In genomic region chr17:1797323-1797722, GRCh38 we compare ENCODE assay signal across 19 cellular contexts. TPM values are rescaled to one million over a fixed set of nuclear protein-coding genes. Genes with fewer than 3 reads are reported as not detected.
A peak's percentile ranks its signal among the peaks of the same experiment; 100 is the strongest.
DNase-seq lines count a peak whose midpoint lies in the region; ATAC-seq and TF ChIP-seq lines count a peak whose summit lies in the region.
"Had no signal": no experiment of that assay in that cellular context is flagged by ENCODE, and none has a peak within 500 bp of the region (broad histone marks: within the 10 kb centered on the region; RNA-seq: fewer than 3 reads in every experiment).

No MANE protein-coding gene starts in this region.

- peak overlapping the region; percentile 22 for H3K27ac Mint-ChIP-seq in activated T-cell treated with anti-CD3 and anti-CD28 coated beads, Interleukin-2, amount 50 U/mL, for 24 hours
- H3K27ac Mint-ChIP-seq in chondrocyte (ENCODE audit: unreplicated experiment): peak overlapping the region; percentile 58
- peak overlapping the region in 7 of 10 donors; percentile 0 to 90 (median 51) for H3K27ac Mint-ChIP-seq in naive thymus-derived CD8-positive, alpha-beta T cell
- H3K27ac Mint-ChIP-seq: activated naive CD4-positive, alpha-beta T cell treated with anti-CD3 and anti-CD28 coated beads for 36 hours; stimulated activated naive CD8-positive, alpha-beta T cell treated with anti-CD3 and anti-CD28 coated beads, Interleukin-15, amount 100 ng/mL, for 72 hours had no signal

- no peak for ATAC-seq in naive thymus-derived CD8-positive, alpha-beta T cell
- no peak for ATAC-seq in upper lobe of right lung
- ATAC-seq: GM12878; HCT116; Panc1; stimulated activated naive CD8-positive, alpha-beta T cell treated with anti-CD3 and anti-CD28 coated beads, Interleukin-15, amount 100 ng/mL, for 72 hours had no signal

- no peak overlapping the region for H3K4me3 ChIP-seq in upper lobe of right lung
- H3K4me3 ChIP-seq: A549, GM12878 had no signal

- no peaks in the 10 kb centered on the region for H3K9me3 Mint-ChIP-seq in activated T-cell treated with anti-CD3 and anti-CD28 coated beads, Interleukin-2, amount 50 U/mL, for 24 hours
- no peaks in the 10 kb centered on the region for H3K9me3 Mint-ChIP-seq in chondrocyte (ENCODE audit: low read depth)
- H3K9me3 Mint-ChIP-seq in naive thymus-derived CD8-positive, alpha-beta T cell: no peaks in the 10 kb centered on the region
- H3K9me3 Mint-ChIP-seq: activated naive CD4-positive, alpha-beta T cell treated with anti-CD3 and anti-CD28 coated beads for 36 hours; stimulated activated naive CD8-positive, alpha-beta T cell treated with anti-CD3 and anti-CD28 coated beads, Interleukin-15, amount 100 ng/mL, for 72 hours had no signal

- no peaks in the 10 kb centered on the region for H3K27me3 ChIP-seq in upper lobe of right lung

- intact Hi-C loops in upper lobe of right lung (cut with DNase I): no loop called here

- DNase-seq in activated T-cell treated with anti-CD3 and anti-CD28 coated beads, Interleukin-2, amount 50 U/mL, for 24 hours: no peak
- no peak for DNase-seq in activated T-cell treated with anti-CD3 and anti-CD28 coated beads, Interleukin-2, amount 50 U/mL, for 1 hour
- DNase-seq in chondrocyte (ENCODE audit: low spot score): no peak
- no peak for DNase-seq in naive thymus-derived CD8-positive, alpha-beta T cell
- no peak for DNase-seq in upper lobe of right lung
- no peak for DNase-seq in NCI-H187 (lab: John Stamatoyannopoulos, UW)
- DNase-seq in NCI-H2081 (lab: John Stamatoyannopoulos, UW): no peak
- no peak for DNase-seq in iPS-NIHi11 (ENCODE audit: low spot score)
- DNase-seq: activated naive CD4-positive, alpha-beta T cell treated with anti-CD3 and anti-CD28 coated beads for 36 hours; EL; NCI-H146; NCI-H526 treated with DMSO at 0.1 percent for 48 hours; stimulated activated naive CD8-positive, alpha-beta T cell treated with anti-CD3 and anti-CD28 coated beads, Interleukin-15, amount 100 ng/mL, for 72 hours had no signal

- H3K4me1 ChIP-seq in upper lobe of right lung: peaks cover 9% of the 10 kb centered on the region
- H3K4me1 ChIP-seq: A549 had no signal

- H3K4me1 Mint-ChIP-seq in activated T-cell treated with anti-CD3 and anti-CD28 coated beads, Interleukin-2, amount 50 U/mL, for 24 hours (ENCODE audit: low read depth): peaks cover 16% of the 10 kb centered on the region
- H3K4me1 Mint-ChIP-seq in chondrocyte (ENCODE audit: low read depth): peaks cover 14% of the 10 kb centered on the region
- peaks cover 7 to 20% (median 13%) of the 10 kb centered on the region in 4 donors for H3K4me1 Mint-ChIP-seq in naive thymus-derived CD8-positive, alpha-beta T cell

- H3K27ac ChIP-seq in upper lobe of right lung: peak overlapping the region; percentile 6
- H3K27ac ChIP-seq: A549, KMS-11 had no signal

- no peak overlapping the region for H3K4me3 Mint-ChIP-seq in activated T-cell treated with anti-CD3 and anti-CD28 coated beads, Interleukin-2, amount 50 U/mL, for 24 hours
- no peak overlapping the region for H3K4me3 Mint-ChIP-seq in chondrocyte (ENCODE audit: unreplicated experiment)
- H3K4me3 Mint-ChIP-seq in naive thymus-derived CD8-positive, alpha-beta T cell: no peak overlapping the region
- H3K4me3 Mint-ChIP-seq: activated naive CD4-positive, alpha-beta T cell treated with anti-CD3 and anti-CD28 coated beads for 36 hours; stimulated activated naive CD8-positive, alpha-beta T cell treated with anti-CD3 and anti-CD28 coated beads, Interleukin-15, amount 100 ng/mL, for 72 hours had no signal

- no peaks in the 10 kb centered on the region for H3K9me3 ChIP-seq in upper lobe of right lung
- H3K9me3 ChIP-seq: A549 had no signal

- peaks cover 27% of the 10 kb centered on the region for H3K36me3 ChIP-seq in upper lobe of right lung

- POLR2A ChIA-PET in naive thymus-derived CD8-positive, alpha-beta T cell (lab: Charles Lee): interaction anchor here (0.9 kb wide), 1 partner anchor 73 kb away, joined by 4 read pairs; the partner anchor contains the start of gene WDR81

- peaks cover 64% of the 10 kb centered on the region for H3K36me3 Mint-ChIP-seq in activated T-cell treated with anti-CD3 and anti-CD28 coated beads, Interleukin-2, amount 50 U/mL, for 24 hours (ENCODE audit: low read depth)
- H3K36me3 Mint-ChIP-seq in chondrocyte (ENCODE audit: low read depth): peaks cover 11% of the 10 kb centered on the region
- H3K36me3 Mint-ChIP-seq in naive thymus-derived CD8-positive, alpha-beta T cell: peaks cover 0 to 59% (median 11%) of the 10 kb centered on the region in 3 donors

- no peaks in the 10 kb centered on the region for H3K27me3 Mint-ChIP-seq in activated T-cell treated with anti-CD3 and anti-CD28 coated beads, Interleukin-2, amount 50 U/mL, for 24 hours
- H3K27me3 Mint-ChIP-seq in chondrocyte (ENCODE audit: low read depth): no peaks in the 10 kb centered on the region
- H3K27me3 Mint-ChIP-seq in naive thymus-derived CD8-positive, alpha-beta T cell: no peaks in the 10 kb centered on the region
- H3K27me3 Mint-ChIP-seq: stimulated activated naive CD8-positive, alpha-beta T cell treated with anti-CD3 and anti-CD28 coated beads, Interleukin-15, amount 100 ng/mL, for 72 hours had no signal

- TF ChIP-seq CTCF in chondrocyte (IDR thresholded peaks at IDR 0.05) (no peak), upper lobe of right lung (IDR thresholded peaks at IDR 0.05) (no peak)

RNA-seq across cellular contexts. Expression of gene SMYD4, which starts 32.4 kb away (rescaled TPM):
- total RNA-seq in chondrocyte (8.4 to 12.4 TPM (median 10.7 TPM) in 3 replicates), upper lobe of right lung (17.8 TPM)
- 10 to 100 TPM; 35.7 to 41.4 TPM for total RNA-seq in naive thymus-derived CD8-positive, alpha-beta T cell
- polyA plus RNA-seq in naive thymus-derived CD8-positive, alpha-beta T cell: 10 to 100 TPM; 10.8 to 16.9 (median 12.7) TPM

RNA-seq across cellular contexts. Expression of gene RPA1, which starts 32.5 kb away (rescaled TPM):
- total RNA-seq in chondrocyte: 56.6 to 92.6 TPM (median 57.6 TPM) in 3 replicates
- 100 to 1,000 TPM; 104 to 105 TPM for total RNA-seq in naive thymus-derived CD8-positive, alpha-beta T cell
- polyA plus RNA-seq in naive thymus-derived CD8-positive, alpha-beta T cell: 10 to 100 TPM; 79.4 to 89.7 (median 84.5) TPM
- total RNA-seq in upper lobe of right lung: 56.7 TPM

RNA-seq across cellular contexts. Expression of gene SERPINF1, which starts 35.5 kb away (rescaled TPM):
- total RNA-seq in chondrocyte (14.6 to 69.2 TPM (median 15.2 TPM) in 3 replicates), upper lobe of right lung (119 TPM)
- 10 to 100 TPM; 12.4 to 13.9 TPM for total RNA-seq in naive thymus-derived CD8-positive, alpha-beta T cell
- 10 to 100 TPM in 2 of 3 donors, 1 to 10 TPM in 1; 8.0 to 32.4 (median 21.7) TPM for polyA plus RNA-seq in naive thymus-derived CD8-positive, alpha-beta T cell
- total RNA-seq: activated naive CD4-positive, alpha-beta T cell treated with anti-CD3 and anti-CD28 coated beads for 36 hours had no signal

RNA-seq across cellular contexts. Expression of gene SERPINF2, which starts 54.7 kb away (rescaled TPM):
- total RNA-seq in chondrocyte: 0.15 to 0.24 TPM (median 0.15 TPM) in 3 replicates
- total RNA-seq in naive thymus-derived CD8-positive, alpha-beta T cell: 1 to 10 TPM in 1 of 2 experiments, under 1 TPM in 1; 0.85 to 1.5 TPM
- polyA plus RNA-seq in naive thymus-derived CD8-positive, alpha-beta T cell: under 1 TPM in 2 of 3 donors, not detected in 1; 0.10 to 0.25 TPM
- total RNA-seq in upper lobe of right lung: 21.6 TPM
- total RNA-seq: activated naive CD4-positive, alpha-beta T cell treated with anti-CD3 and anti-CD28 coated beads for 36 hours; glomerular endothelial cell had no signal
